1 cellular context compared by ENCODE assay signal in the genomic region with DNA sequence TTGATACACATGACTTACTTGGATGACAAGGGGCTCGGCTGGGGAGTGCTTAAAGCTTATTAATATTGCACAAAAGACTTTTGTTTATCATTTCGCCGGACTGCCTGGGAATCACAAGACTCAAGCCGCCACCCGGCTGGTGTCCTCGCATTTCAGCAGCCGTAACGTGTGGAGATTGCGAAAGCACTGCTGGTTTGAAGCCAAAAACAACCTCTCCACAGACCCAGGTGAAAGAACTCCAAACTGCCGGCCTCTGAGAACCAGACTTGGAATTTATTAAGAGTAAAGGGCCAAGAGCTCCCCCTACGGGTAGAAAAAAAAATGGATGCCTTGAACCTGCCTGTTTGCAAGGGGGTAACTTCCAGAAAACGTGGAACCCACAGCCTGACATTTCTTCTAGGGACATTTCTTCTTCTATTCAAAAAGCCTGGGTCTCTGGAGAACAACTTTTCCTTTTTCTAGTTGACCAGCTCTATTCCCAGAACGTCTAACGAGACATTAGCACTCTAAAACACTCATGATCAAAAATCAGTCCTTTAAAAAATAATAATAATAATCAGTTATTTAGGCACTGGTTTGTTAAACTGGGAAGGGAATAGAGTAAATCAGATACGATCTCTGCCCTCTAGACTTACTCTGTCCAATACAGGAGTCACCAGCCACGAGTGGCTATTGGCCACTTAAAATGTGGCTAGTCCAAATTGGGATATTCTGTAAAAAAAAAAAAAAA.
TF ChIP-seq lines count a peak whose summit lies in the region.

No MANE protein-coding gene starts in this region.

TF ChIP-seq in IMR-90, 13 proteins besides CTCF, POLR2A, EP300 and RAD21 (continued from another document):
- TF ChIP-seq ELK1 (IDR thresholded peaks at IDR 0.05; ENCODE audit: borderline replicate concordance, low read depth, low read length) (no peak), CEBPB (IDR thresholded peaks at IDR 0.05; ENCODE audit: low read depth, low read length) (peak; percentile 98), BHLHE40 (IDR thresholded peaks at IDR 0.05; ENCODE audit: low read depth, low read length) (peak; percentile 81)
